ENCODE assay signal across 22 cellular contexts in the genomic region with DNA sequence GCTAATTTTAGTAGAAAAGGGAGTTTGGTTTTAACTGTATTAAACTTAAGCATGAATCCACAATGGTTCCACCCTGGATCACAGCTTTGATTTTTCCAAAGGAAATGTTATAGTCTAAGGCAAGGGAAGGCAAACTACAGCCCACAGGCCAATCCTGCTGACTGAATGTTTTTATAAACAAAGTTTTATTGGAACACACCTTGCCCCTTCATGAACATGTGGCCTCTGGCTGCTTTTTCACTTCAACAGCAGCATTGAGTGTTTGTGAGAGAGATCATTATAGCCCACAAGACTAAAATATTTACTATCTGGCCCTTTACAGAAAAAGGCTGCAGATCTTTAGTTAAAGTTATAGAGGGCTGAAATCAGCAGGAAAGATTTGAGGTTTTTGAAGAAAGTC.
"Had no signal": no experiment of that assay in that cellular context is flagged by ENCODE, and none has a peak within 500 bp of the region (broad histone marks: within the 10 kb centered on the region; RNA-seq: fewer than 3 reads in every experiment).

No MANE protein-coding gene starts in this region.

- H3K27ac Mint-ChIP-seq: memory B cell; mesothelial cell of epicardium; naive B cell; nephron; stimulated activated effector memory CD8-positive, alpha-beta T cell treated with anti-CD3 and anti-CD28 coated beads, Interleukin-12 subunit alpha, Interleukin-12 subunit beta, amount 100 ng/mL, for 72 hours had no signal

- FAIRE-seq: endometrium, frontal cortex, pancreas had no signal

- H3K9me3 Mint-ChIP-seq: nephron; stimulated activated effector memory CD8-positive, alpha-beta T cell treated with anti-CD3 and anti-CD28 coated beads, Interleukin-12 subunit alpha, Interleukin-12 subunit beta, amount 100 ng/mL, for 72 hours had no signal

- ATAC-seq: heart right ventricle; stimulated activated effector memory CD8-positive, alpha-beta T cell treated with anti-CD3 and anti-CD28 coated beads, Interleukin-12 subunit alpha, Interleukin-12 subunit beta, amount 100 ng/mL, for 72 hours; stimulated activated naive CD8-positive, alpha-beta T cell treated with anti-CD3 and anti-CD28 coated beads, Interleukin-15, Interleukin-2, amounts not matched to agents 100 U/mL and 50 U/mL, for 24 hours had no signal

- H3K36me3 ChIP-seq: heart right ventricle, left lung, lower lobe of right lung, pancreas, suprapubic skin, thyroid gland, upper lobe of left lung, uterus had no signal

- H3K36me3 Mint-ChIP-seq: memory B cell; mesothelial cell of epicardium; naive B cell; stimulated activated effector memory CD8-positive, alpha-beta T cell treated with anti-CD3 and anti-CD28 coated beads, Interleukin-12 subunit alpha, Interleukin-12 subunit beta, amount 100 ng/mL, for 72 hours had no signal

- H3K4me3 ChIP-seq: heart right ventricle, left lung, lower lobe of right lung, pancreas, suprapubic skin, thyroid gland, upper lobe of left lung, uterus had no signal

- H3K27me3 ChIP-seq: left lung, pancreas, suprapubic skin, thyroid gland, upper lobe of left lung, uterus had no signal

- H3K4me1 Mint-ChIP-seq: memory B cell; naive B cell; nephron; stimulated activated effector memory CD8-positive, alpha-beta T cell treated with anti-CD3 and anti-CD28 coated beads, Interleukin-12 subunit alpha, Interleukin-12 subunit beta, amount 100 ng/mL, for 72 hours had no signal

- H3K4me1 ChIP-seq: heart right ventricle, left lung, lower lobe of right lung, pancreas, suprapubic skin, uterus had no signal

- DNase-seq: effector memory CD4-positive, alpha-beta T cell; heart right ventricle; islet precursor cell; left lung; lower lobe of right lung; naive B cell; occipital lobe; pancreas; right cardiac atrium; stimulated activated CD4-positive, alpha-beta T cell treated with anti-CD3 and anti-CD28 coated beads, Interleukin-4, amount 100 ng/mL, for 1 hour; stimulated activated CD8-positive, alpha-beta memory T cell treated with anti-CD3 and anti-CD28 coated beads, Interleukin-4, amount 100 ng/mL, for 48 hours; stimulated activated naive CD8-positive, alpha-beta T cell treated with anti-CD3 and anti-CD28 coated beads, Interleukin-15, Interleukin-2, amounts not matched to agents 100 U/mL and 50 U/mL, for 24 hours; thyroid gland; uterus had no signal

- H3K4me3 Mint-ChIP-seq: memory B cell; mesothelial cell of epicardium; naive B cell; nephron; stimulated activated effector memory CD8-positive, alpha-beta T cell treated with anti-CD3 and anti-CD28 coated beads, Interleukin-12 subunit alpha, Interleukin-12 subunit beta, amount 100 ng/mL, for 72 hours had no signal

- H3K27ac ChIP-seq: heart right ventricle, left lung, lower lobe of right lung, pancreas, suprapubic skin, thyroid gland, upper lobe of left lung, uterus had no signal

- H3K9me3 ChIP-seq: heart right ventricle, left lung, lower lobe of right lung, pancreas, suprapubic skin, thyroid gland, upper lobe of left lung, uterus had no signal
